ENCODE assay signal across 3 cellular contexts in genomic region chr4:58617226-58617625, GRCh38.
A peak's percentile ranks its signal among the peaks of the same experiment; 100 is the strongest.
TF ChIP-seq lines count a peak whose summit lies in the region.

No MANE protein-coding gene starts in this region.

TF ChIP-seq in HepG2, 621 proteins besides CTCF, POLR2A, EP300 and RAD21 (continued from another document):
- TF ChIP-seq ZNF749 (CRISPR knock-in tag; IDR thresholded peaks at IDR 0.05; ENCODE audit: borderline replicate concordance) (no peak), SNRNP70 (IDR thresholded peaks at IDR 0.05; ENCODE audit: low read depth, low read length) (no peak), ZNF563 (CRISPR knock-in tag; IDR thresholded peaks at IDR 0.05) (no peak), E2F2 (CRISPR knock-in tag; IDR thresholded peaks at IDR 0.05; ENCODE audit: borderline replicate concordance) (no peak)

TF ChIP-seq in A549, 52 proteins besides CTCF, POLR2A, EP300 and RAD21 (continued from another document):
- TF ChIP-seq USF2 (IDR thresholded peaks at IDR 0.05): 0 out of 2 replicates have a peak, but pooled peaks have one; percentile 25
- TF ChIP-seq ZFP36 (IDR thresholded peaks at IDR 0.05; ENCODE audit: borderline replicate concordance, partially characterized antibody): no peak
- no peak for TF ChIP-seq NFE2L2 (conservative IDR thresholded peaks at IDR 0.05; ENCODE audit: low read length)
- TF ChIP-seq NPAS2 (CRISPR knock-in tag; IDR thresholded peaks at IDR 0.05; ENCODE audit: borderline replicate concordance): no peak

TF ChIP-seq in K562, 482 proteins besides CTCF, POLR2A, EP300 and RAD21 (continued from another document):
- peak; percentile 78 for TF ChIP-seq TFE3 (CRISPR knock-in tag; IDR thresholded peaks at IDR 0.05)
